Comparison of ENCODE assay signal across 15 cellular contexts in the genomic region with DNA sequence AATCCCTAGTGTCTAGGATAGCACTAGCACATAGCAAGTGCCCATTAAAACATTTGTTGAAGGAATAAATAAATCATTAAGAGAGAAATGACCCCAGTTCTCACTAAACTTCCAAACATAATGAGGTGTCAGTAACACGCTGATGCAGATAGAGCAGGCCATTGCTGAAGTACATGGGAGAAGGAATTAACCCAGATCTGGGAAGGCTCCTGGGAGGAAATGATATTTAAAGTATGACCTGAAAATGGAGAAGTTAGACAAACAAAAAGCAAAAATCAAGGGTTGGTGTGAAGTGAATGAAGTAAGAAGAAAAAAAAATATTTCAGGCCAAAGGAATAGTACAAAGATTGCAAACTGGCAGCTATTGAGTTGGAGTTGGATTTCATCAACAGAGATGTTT.
DNase-seq lines count a peak whose midpoint lies in the region; ATAC-seq and TF ChIP-seq lines count a peak whose summit lies in the region.
"Had no signal": no experiment of that assay in that cellular context is flagged by ENCODE, and none has a peak within 500 bp of the region (broad histone marks: within the 10 kb centered on the region; RNA-seq: fewer than 3 reads in every experiment).

No MANE protein-coding gene starts in this region.

- no peak overlapping the region for H3K4me3 ChIP-seq in adipocyte (ENCODE audit: low read length)
- H3K4me3 ChIP-seq: BLaER1, GM23248 had no signal

- H3K9ac ChIP-seq in adipocyte (ENCODE audit: low read length): no peak overlapping the region
- H3K9ac ChIP-seq: BLaER1, GM23248 had no signal

- H3K36me3 ChIP-seq in adipocyte (ENCODE audit: control insufficient read depth, insufficient read depth, low read length, severe bottlenecking): no peaks in the 10 kb centered on the region
- H3K36me3 ChIP-seq: BLaER1 had no signal

- ATAC-seq in left ventricle myocardium superior: peak; percentile 9
- ATAC-seq in Right ventricle myocardium inferior: no peak
- ATAC-seq: HCT116 had no signal

- intact Hi-C loops in left ventricle myocardium superior (cut with micrococcal nuclease) (no loop called here), Right ventricle myocardium inferior (cut with DNase I) (no loop called here)

- no peak overlapping the region for H3K4me3 Mint-ChIP-seq in activated CD4-positive, alpha-beta memory T cell treated with anti-CD3 and anti-CD28 coated beads, Interleukin-2, amount 10 ng/mL, durations not matched to agents 7 days and 5 days
- H3K4me3 Mint-ChIP-seq: CD4-positive, CD25-positive, alpha-beta regulatory T cell; CD8-positive, alpha-beta memory T cell; HFFc6 had no signal

- no peak for TF ChIP-seq CTCF in GM13976 (IDR thresholded peaks at IDR 0.05; ENCODE audit: borderline replicate concordance, control extremely low read depth, extremely low read depth, insufficient read depth, missing control alignments)

- no peaks in the 10 kb centered on the region for H3K9me3 Mint-ChIP-seq in activated CD4-positive, alpha-beta memory T cell treated with anti-CD3 and anti-CD28 coated beads, Interleukin-2, amount 10 ng/mL, durations not matched to agents 7 days and 5 days
- H3K9me3 Mint-ChIP-seq: CD4-positive, CD25-positive, alpha-beta regulatory T cell; HFFc6 had no signal

- H3K4me1 ChIP-seq in adipocyte (ENCODE audit: control insufficient read depth, insufficient read depth, low read length): peaks cover 30% of the 10 kb centered on the region
- H3K4me1 ChIP-seq: Caco-2 had no signal

- peaks cover 2% of the 10 kb centered on the region for H3K4me1 Mint-ChIP-seq in activated CD4-positive, alpha-beta memory T cell treated with anti-CD3 and anti-CD28 coated beads, Interleukin-2, amount 10 ng/mL, durations not matched to agents 7 days and 5 days
- H3K4me1 Mint-ChIP-seq: CD4-positive, CD25-positive, alpha-beta regulatory T cell; CD8-positive, alpha-beta memory T cell had no signal

- POLR2A ChIA-PET in activated CD4-positive, alpha-beta memory T cell treated with anti-CD3 and anti-CD28 coated beads, Interleukin-2, amount 10 ng/mL, durations not matched to agents 7 days and 5 days (lab: Charles Lee): no interaction called here

- peaks cover 6% of the 10 kb centered on the region for H3K27me3 Mint-ChIP-seq in activated CD4-positive, alpha-beta memory T cell treated with anti-CD3 and anti-CD28 coated beads, Interleukin-2, amount 10 ng/mL, durations not matched to agents 7 days and 5 days

- CTCF ChIA-PET in activated CD4-positive, alpha-beta memory T cell treated with anti-CD3 and anti-CD28 coated beads, Interleukin-2, amount 10 ng/mL, durations not matched to agents 7 days and 5 days (lab: Charles Lee): interaction anchor here (0.6 kb wide), 1 partner anchor 12 kb away, joined by 3 read pairs; no protein-coding TSS in a partner anchor

- no peak overlapping the region for H3K27ac Mint-ChIP-seq in activated CD4-positive, alpha-beta memory T cell treated with anti-CD3 and anti-CD28 coated beads, Interleukin-2, amount 10 ng/mL, durations not matched to agents 7 days and 5 days
- H3K27ac Mint-ChIP-seq: CD4-positive, CD25-positive, alpha-beta regulatory T cell; CD8-positive, alpha-beta memory T cell; HFFc6 had no signal

- in situ Hi-C loops in GM13976 (cut with MboI; ENCODE audit: low sequenced_read_pairs, unreplicated experiment): no loop called here

- H3K27me3 ChIP-seq in adipocyte (replicated peaks; ENCODE audit: control insufficient read depth, insufficient read depth, low read length): no peaks in the 10 kb centered on the region
- H3K27me3 ChIP-seq: BLaER1 had no signal

- H3K36me3 Mint-ChIP-seq in activated CD4-positive, alpha-beta memory T cell treated with anti-CD3 and anti-CD28 coated beads, Interleukin-2, amount 10 ng/mL, durations not matched to agents 7 days and 5 days (ENCODE audit: low read depth): no peaks in the 10 kb centered on the region
- H3K36me3 Mint-ChIP-seq: CD4-positive, CD25-positive, alpha-beta regulatory T cell had no signal

- DNase-seq in left ventricle myocardium superior: no peak
- DNase-seq in Right ventricle myocardium inferior (ENCODE audit: missing footprints): no peak
- peak; percentile 27 for DNase-seq in adipocyte (ENCODE audit: low read depth)
- peak; percentile 22 for DNase-seq in fibroblast of peridontal ligament (ENCODE audit: extremely low read depth)
- no peak for DNase-seq in COLO668 (lab: John Stamatoyannopoulos, UW; ENCODE audit: unreplicated experiment)
- no peak for DNase-seq in activated CD4-positive, alpha-beta memory T cell treated with anti-CD3 and anti-CD28 coated beads, Interleukin-2, amount 10 ng/mL, durations not matched to agents 7 days and 5 days
- DNase-seq in GM13976 (ENCODE audit: low spot score): no peak
- DNase-seq: 8988T; CD4-positive, CD25-positive, alpha-beta regulatory T cell; CD8-positive, alpha-beta memory T cell; GM23248; HFFc6 had no signal

- H3K9me3 ChIP-seq in adipocyte (ENCODE audit: control insufficient read depth, low read length): peaks cover 15% of the 10 kb centered on the region
- H3K9me3 ChIP-seq: BLaER1, Caco-2 had no signal

Comparison
In these comparisons a context has a peak if more than half of its experiments do, and no peak if none do; other contexts are left out.
1. DNase-seq: peak in adipocyte (single experiment) and fibroblast of peridontal ligament (single experiment); none in left ventricle myocardium superior (single experiment), Right ventricle myocardium inferior (single experiment), COLO668 (single experiment), activated CD4-positive, alpha-beta memory T cell treated with anti-CD3 and anti-CD28 coated beads, Interleukin-2, amount 10 ng/mL, durations not matched to agents 7 days and 5 days (single experiment) and GM13976 (single experiment).